In the genomic region with DNA sequence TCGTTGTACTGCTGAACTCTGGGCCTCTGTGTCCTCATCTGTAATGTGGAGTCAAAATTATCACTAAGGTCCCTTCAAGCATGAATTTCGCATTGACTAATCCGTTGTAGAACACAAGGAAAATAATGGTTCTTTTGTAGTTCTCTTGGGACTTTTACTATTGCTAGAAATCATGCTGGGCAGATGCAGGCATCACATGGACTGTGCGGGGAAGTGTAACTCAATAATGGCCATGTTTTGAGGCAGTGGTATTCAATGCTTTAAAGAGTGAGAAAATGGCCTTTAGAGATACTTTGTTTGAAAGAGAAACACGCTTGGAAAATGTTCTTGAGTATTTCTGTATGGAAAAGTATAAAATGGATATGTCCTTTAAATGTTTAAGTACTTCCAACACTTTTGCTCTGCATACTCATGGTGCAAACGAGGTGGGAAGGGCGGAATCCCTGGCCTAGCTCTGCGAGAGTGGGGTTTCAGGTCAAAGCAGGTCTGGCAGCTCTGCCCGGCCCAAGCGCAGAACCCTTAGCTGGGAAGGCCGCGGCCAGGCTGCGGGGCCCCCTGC, we compare ENCODE assay signal across 8 cellular contexts.
DNase-seq lines count a peak whose midpoint lies in the region; ATAC-seq and TF ChIP-seq lines count a peak whose summit lies in the region.

No MANE protein-coding gene starts in this region.

- no peaks in the 10 kb centered on the region for H3K27me3 ChIP-seq in BE2C
- no peaks in the 10 kb centered on the region for H3K27me3 ChIP-seq in HAP-1 (ENCODE audit: low read depth)
- H3K27me3 ChIP-seq in muscle layer of duodenum (ENCODE audit: low read depth, low read length), result no peaks in the 10 kb centered on the region

- H3K27ac Mint-ChIP-seq in chondrocyte (ENCODE audit: unreplicated experiment), result no peak overlapping the region

- no peaks in the 10 kb centered on the region for H3K27me3 Mint-ChIP-seq in chondrocyte (ENCODE audit: low read depth)

- no peak for ATAC-seq in HG02610 (IDR thresholded peaks at IDR 0.05; ENCODE audit: unreplicated experiment)

- H3K4me3 ChIP-seq in BE2C (ENCODE audit: low read depth, low read length) (peak overlapping the region; percentile 66), HAP-1 (peak overlapping the region; percentile 46), muscle layer of duodenum (ENCODE audit: low read depth in 1 of 2, low read length in 2 of 2) (peak overlapping the region; percentile 61 to 70)

- in situ Hi-C loops in HAP-1 (cut with MboI; ENCODE audit: low sequenced_read_pairs), result no loop called here

- peak overlapping the region; percentile 58 for H3K4me3 Mint-ChIP-seq in chondrocyte (ENCODE audit: unreplicated experiment)

- TF ChIP-seq CTCF in BE2C (IDR thresholded peaks at IDR 0.05; ENCODE audit: low read depth, low read length), result no peak
- no peak for TF ChIP-seq CTCF in chondrocyte (IDR thresholded peaks at IDR 0.05)

- H3K9me3 ChIP-seq in BE2C, result no peaks in the 10 kb centered on the region
- H3K9me3 ChIP-seq in HAP-1, result no peaks in the 10 kb centered on the region
- H3K9me3 ChIP-seq in muscle layer of duodenum (ENCODE audit: control insufficient read depth in 1 of 2, low read length in 2 of 2), result no peaks in the 10 kb centered on the region

- H3K36me3 Mint-ChIP-seq in chondrocyte (ENCODE audit: low read depth), result no peaks in the 10 kb centered on the region

- DNase-seq in BE2C, result no peak
- peak in 1 of 2 experiments; percentile 14 for DNase-seq in HAP-1 (ENCODE audit: low spot score in 2 of 2)
- no peak for DNase-seq in chondrocyte (ENCODE audit: low spot score)
- no peak for DNase-seq in activated CD4-positive, alpha-beta T cell treated with anti-CD3 and anti-CD28 coated beads for 1 hour
- no peak for DNase-seq in NCI-H187 treated with DMSO at 0.1 percent for 48 hours (lab: John Stamatoyannopoulos, UW)
- no peak for DNase-seq in DMS53 (lab: John Stamatoyannopoulos, UW)

- peak overlapping the region; percentile 9 for H3K27ac ChIP-seq in muscle layer of duodenum (ENCODE audit: low read length)

- H3K36me3 ChIP-seq in BE2C, result no peaks in the 10 kb centered on the region
- no peaks in the 10 kb centered on the region for H3K36me3 ChIP-seq in HAP-1 (replicated peaks)
- H3K36me3 ChIP-seq in muscle layer of duodenum (ENCODE audit: control insufficient read depth in 1 of 2, insufficient read depth in 2 of 2, low read length in 2 of 2), result no peaks in the 10 kb centered on the region

- peaks cover 9% of the 10 kb centered on the region for H3K4me1 Mint-ChIP-seq in chondrocyte (ENCODE audit: low read depth)

- no peaks in the 10 kb centered on the region for H3K9me3 Mint-ChIP-seq in chondrocyte (ENCODE audit: low read depth)

- no peaks in the 10 kb centered on the region; the same call in 1 of the 2 replicates for H3K4me1 ChIP-seq in BE2C
- H3K4me1 ChIP-seq in HAP-1, result peaks cover 8% of the 10 kb centered on the region
- peaks cover 6 to 8% of the 10 kb centered on the region in 2 donors for H3K4me1 ChIP-seq in muscle layer of duodenum (ENCODE audit: control insufficient read depth in 1 of 2, insufficient read depth in 2 of 2, low read length in 2 of 2)
